17 cellular contexts compared by ENCODE assay signal in the genomic region with DNA sequence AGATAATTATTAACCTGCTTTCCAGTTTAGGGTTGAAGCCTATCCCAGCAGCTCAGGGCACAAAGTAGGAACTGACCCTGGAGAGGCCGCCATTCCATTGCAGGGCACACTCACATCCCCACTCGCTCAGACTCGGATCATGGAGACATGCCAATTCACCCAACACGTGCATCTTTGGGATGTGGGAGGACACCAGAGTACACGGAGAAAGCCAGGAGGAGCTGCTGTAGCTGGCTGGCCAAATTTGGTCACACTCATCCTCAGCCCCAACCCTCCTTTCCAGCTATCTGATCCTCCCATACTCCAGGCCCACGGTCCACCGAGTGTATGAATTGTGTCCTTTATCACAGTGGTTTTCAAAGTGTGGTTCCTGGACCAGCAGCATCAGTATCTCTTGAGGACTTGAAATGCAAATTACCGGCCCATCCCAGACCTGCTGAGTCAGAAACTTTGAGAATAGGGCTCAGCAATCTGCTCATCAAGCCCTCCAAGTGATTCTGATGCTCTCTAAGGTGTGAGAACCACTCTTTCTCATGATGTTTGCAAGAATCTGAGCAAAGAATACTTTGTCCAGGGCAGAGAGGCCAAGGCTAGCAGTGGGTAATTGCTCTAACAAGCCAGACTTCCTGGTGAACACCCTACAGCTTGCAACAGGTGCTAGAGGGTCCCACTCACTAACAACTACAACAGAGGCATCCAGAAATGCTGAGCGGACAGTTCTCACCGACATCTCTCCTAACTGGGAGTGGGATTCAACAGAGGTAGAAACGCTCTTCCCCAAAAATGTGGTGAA. TPM values are rescaled to one million over a fixed set of nuclear protein-coding genes. Genes with fewer than 3 reads are reported as not detected.
DNase-seq lines count a peak whose midpoint lies in the region; ATAC-seq and TF ChIP-seq lines count a peak whose summit lies in the region.
"Had no signal": no experiment of that assay in that cellular context is flagged by ENCODE, and none has a peak within 500 bp of the region (broad histone marks: within the 10 kb centered on the region; RNA-seq: fewer than 3 reads in every experiment).

No MANE protein-coding gene starts in this region.

- peak overlapping the region; percentile 57; the same call in 1 of the 2 replicates for H2BK20ac ChIP-seq in IMR-90 (ENCODE audit: low read depth, low read length)

- H3K27me3 Mint-ChIP-seq in activated B cell treated with CpG ODN at 0.5 μM for 24 hours (no peaks in the 10 kb centered on the region), glutamatergic neuron (ENCODE audit: unreplicated experiment) (peaks cover 2% of the 10 kb centered on the region)
- no peaks in the 10 kb centered on the region for H3K27me3 Mint-ChIP-seq in activated T-cell treated with anti-CD3 and anti-CD28 coated beads, Interleukin-2, amount 50 U/mL, for 24 hours

- no peaks in the 10 kb centered on the region for H3K9me3 ChIP-seq in IMR-90 (ENCODE audit: control insufficient read depth, insufficient read depth, low read length)
- H3K9me3 ChIP-seq: Peyer's patch had no signal

- H3K27ac ChIP-seq in IMR-90 (ENCODE audit: insufficient read depth, low read length): no peak overlapping the region
- H3K27ac ChIP-seq: C4-2B, Peyer's patch, SK-N-MC had no signal

- H2BK120ac ChIP-seq in IMR-90 (ENCODE audit: low read depth, low read length): no peak overlapping the region

- H3K9ac ChIP-seq in IMR-90 (ENCODE audit: low read depth, low read length): no peak overlapping the region

- H3K27me3 ChIP-seq in IMR-90 (ENCODE audit: control insufficient read depth, insufficient read depth, low read length): no peaks in the 10 kb centered on the region
- H3K27me3 ChIP-seq: Peyer's patch had no signal

- peaks cover 29% of the 10 kb centered on the region for H3K4me1 Mint-ChIP-seq in activated B cell treated with CpG ODN at 0.5 μM for 24 hours
- H3K4me1 Mint-ChIP-seq in glutamatergic neuron (ENCODE audit: low read depth, unreplicated experiment): peaks cover 27% of the 10 kb centered on the region
- peaks cover 6% of the 10 kb centered on the region for H3K4me1 Mint-ChIP-seq in activated T-cell treated with anti-CD3 and anti-CD28 coated beads, Interleukin-2, amount 50 U/mL, for 24 hours (ENCODE audit: low read depth)

- peak overlapping the region; percentile 19; the same call in 1 of the 2 replicates for H3K23ac ChIP-seq in IMR-90 (ENCODE audit: low read depth, low read length)

- peaks cover 27% of the 10 kb centered on the region for H3K9me1 ChIP-seq in IMR-90 (ENCODE audit: insufficient read depth, low read length)

- peak overlapping the region; percentile 54; the same call in 2 of the 3 replicates for H2BK15ac ChIP-seq in IMR-90 (ENCODE audit: low read depth, low read length)

- peaks cover 33% of the 10 kb centered on the region for H3K4me1 ChIP-seq in IMR-90 (ENCODE audit: control insufficient read depth, insufficient read depth, low read length)

- TF ChIP-seq RAD21 in IMR-90 (IDR thresholded peaks at IDR 0.05; ENCODE audit: low read length): no peak

- peak overlapping the region; percentile 58; the same call in 1 of the 2 replicates for H3K14ac ChIP-seq in IMR-90 (replicated peaks; ENCODE audit: low read depth, low read length)

- no peak overlapping the region for H3K4me2 ChIP-seq in IMR-90 (ENCODE audit: low read depth, low read length)

- no peak overlapping the region for H3K56ac ChIP-seq in IMR-90 (ENCODE audit: extremely low read depth, insufficient read depth, low read length)

- H3K36me3 Mint-ChIP-seq in activated B cell treated with CpG ODN at 0.5 μM for 24 hours (ENCODE audit: low read depth) (no peaks in the 10 kb centered on the region), glutamatergic neuron (ENCODE audit: unreplicated experiment) (no peaks in the 10 kb centered on the region)
- no peaks in the 10 kb centered on the region for H3K36me3 Mint-ChIP-seq in activated T-cell treated with anti-CD3 and anti-CD28 coated beads, Interleukin-2, amount 50 U/mL, for 24 hours (ENCODE audit: low read depth)

- H3K4me3 Mint-ChIP-seq in activated B cell treated with CpG ODN at 0.5 μM for 24 hours: no peak overlapping the region
- no peak overlapping the region for H3K4me3 Mint-ChIP-seq in glutamatergic neuron (ENCODE audit: unreplicated experiment)
- H3K4me3 Mint-ChIP-seq in activated T-cell treated with anti-CD3 and anti-CD28 coated beads, Interleukin-2, amount 50 U/mL, for 24 hours: no peak overlapping the region

- no peak overlapping the region for H4K5ac ChIP-seq in IMR-90 (ENCODE audit: low read depth, low read length)

- H2AK5ac ChIP-seq in IMR-90 (ENCODE audit: low read depth, low read length): peak overlapping the region; percentile 83

- H4K8ac ChIP-seq in IMR-90 (ENCODE audit: low read depth in 2 of 2, low read length in 2 of 2): 0 out of 4 replicates have a peak overlapping the region, but pooled peaks of 1 of the 2 experiments have one; percentile 6

- in situ Hi-C loops in IMR-90 (cut with MboI; ENCODE audit: low sequenced_read_pairs): no loop called here

- DNase-seq in IMR-90 (no peak), activated B cell treated with CpG ODN at 0.5 μM for 24 hours (no peak), glutamatergic neuron (no peak), amygdala (lab: John Stamatoyannopoulos, UW) (no peak)
- no peak for DNase-seq in activated T-cell treated with anti-CD3 and anti-CD28 coated beads, Interleukin-2, amount 50 U/mL, for 24 hours
- DNase-seq: ACHN, HCEC 1CT, KBM-7, NCI-H1105, NCI-H345, NCI-H526, Peyer's patch, SHP77 had no signal

- peak overlapping the region; percentile 18 for H2AFZ ChIP-seq in IMR-90 (replicated peaks; ENCODE audit: low read length, poor library complexity)

- no peak overlapping the region for H2BK5ac ChIP-seq in IMR-90 (ENCODE audit: low read depth, low read length, poor library complexity, severe bottlenecking)

- dilution Hi-C loops in IMR-90 (cut with HindIII; ENCODE audit: low sequenced_read_pairs, unreplicated experiment): no loop called here

- peaks cover 0 to 22% of the 10 kb centered on the region in 2 experiments; a peak in 2 of 4 replicates for H3K79me1 ChIP-seq in IMR-90 (ENCODE audit: low read depth in 1 of 2, low read length in 2 of 2)

- H3K4ac ChIP-seq in IMR-90 (ENCODE audit: low read depth, low read length): peak overlapping the region; percentile 56

- H3K9me3 Mint-ChIP-seq in activated B cell treated with CpG ODN at 0.5 μM for 24 hours: no peaks in the 10 kb centered on the region
- peaks cover 3% of the 10 kb centered on the region for H3K9me3 Mint-ChIP-seq in glutamatergic neuron (ENCODE audit: unreplicated experiment)
- H3K9me3 Mint-ChIP-seq in activated T-cell treated with anti-CD3 and anti-CD28 coated beads, Interleukin-2, amount 50 U/mL, for 24 hours: no peaks in the 10 kb centered on the region

- no peak overlapping the region for H3K18ac ChIP-seq in IMR-90 (ENCODE audit: low read depth, low read length)

- H3K4me3 ChIP-seq in IMR-90 (ENCODE audit: insufficient read depth, low read depth, low read length): no peak overlapping the region
- H3K4me3 ChIP-seq: Peyer's patch, SK-N-MC had no signal

- ATAC-seq in IMR-90 (ENCODE audit: low read depth): no peak
- peak; percentile 37 for ATAC-seq in activated B cell treated with CpG ODN at 0.5 μM for 24 hours (ENCODE audit: low read depth)
- ATAC-seq in HG02938 (IDR thresholded peaks at IDR 0.05; ENCODE audit: unreplicated experiment): no peak
- no peak for ATAC-seq in GM18868 (IDR thresholded peaks at IDR 0.05; ENCODE audit: unreplicated experiment)

- POLR2A ChIA-PET in IMR-90 (lab: Charles Lee; ENCODE audit: unreplicated experiment) (no interaction called here), activated B cell treated with CpG ODN at 0.5 μM for 24 hours (lab: Charles Lee) (interaction anchor here (33.3 to 38.3 kb wide), 2 partner anchors 14 kb away, joined by 1783 read pairs; a partner anchor contains a TSS)

- no peak for TF ChIP-seq POLR2A in IMR-90 (IDR thresholded peaks at IDR 0.05; ENCODE audit: low read depth, low read length)

- no TSS peak for BruUV-seq in IMR-90 (replicated peaks; lab: Mats Ljungman, UMichigan)

- no peaks in the 10 kb centered on the region; the same call in 1 of the 2 replicates for H4K20me1 ChIP-seq in IMR-90 (ENCODE audit: insufficient read depth, low read length)

- H3K27ac Mint-ChIP-seq in activated B cell treated with CpG ODN at 0.5 μM for 24 hours (no peak overlapping the region), glutamatergic neuron (ENCODE audit: unreplicated experiment) (peak overlapping the region; percentile 22)
- no peak overlapping the region for H3K27ac Mint-ChIP-seq in activated T-cell treated with anti-CD3 and anti-CD28 coated beads, Interleukin-2, amount 50 U/mL, for 24 hours

- no peak for TF ChIP-seq CTCF in IMR-90 (conservative IDR thresholded peaks at IDR 0.05; ENCODE audit: low read depth, low read length)
- TF ChIP-seq CTCF in activated B cell treated with CpG ODN at 0.5 μM for 24 hours (IDR thresholded peaks at IDR 0.05): no peak
- no peak for TF ChIP-seq CTCF in glutamatergic neuron (IDR thresholded peaks at IDR 0.05; ENCODE audit: partially characterized antibody, unreplicated experiment)

- intact Hi-C loops in IMR-90 (cut with micrococcal nuclease): no loop called here
- intact Hi-C loops in activated B cell treated with CpG ODN at 0.5 μM for 24 hours (cut with micrococcal nuclease): no loop called here

- no peaks in the 10 kb centered on the region for H3K36me3 ChIP-seq in IMR-90 (ENCODE audit: control insufficient read depth, insufficient read depth, low read length)
- H3K36me3 ChIP-seq: Peyer's patch had no signal

- H4K91ac ChIP-seq in IMR-90 (ENCODE audit: insufficient read depth, low read depth, low read length): peak overlapping the region; percentile 53

- H2AK9ac ChIP-seq in IMR-90 (replicated peaks; ENCODE audit: low read depth, low read length, poor library complexity): peak overlapping the region; percentile 9

- CTCF ChIA-PET in IMR-90 (lab: Yijun Ruan, JAX): interaction anchor here (1.0 kb wide), 1 partner anchor 26 kb away, joined by 3 read pairs; no protein-coding TSS in a partner anchor
- CTCF ChIA-PET in activated B cell treated with CpG ODN at 0.5 μM for 24 hours (lab: Charles Lee): interaction anchor here (1.4 kb wide), 1 partner anchor 28 kb away, joined by 6 read pairs; no protein-coding TSS in a partner anchor

- WGBS in IMR-90 (ENCODE audit: extremely low coverage in 2 of 2, insufficient read length in 1 of 2), 2 experiments: 100% methylated on average over 1 of the region's 11 CpGs; no CpG with 5 or more reads in 1 of the 2 experiments

TF ChIP-seq in IMR-90, 13 proteins besides CTCF, POLR2A, EP300 and RAD21:
- TF ChIP-seq CHD1 (IDR thresholded peaks at IDR 0.05; ENCODE audit: low read depth, low read length) (no peak), MAFK (IDR thresholded peaks at IDR 0.05; ENCODE audit: low read depth, low read length) (peak; percentile 95), RFX5 (IDR thresholded peaks at IDR 0.05; ENCODE audit: low read depth, low read length) (no peak)

RNA-seq across cellular contexts. Expression of a gene that starts 26.3 kb away (rescaled TPM):
- total RNA-seq in IMR-90 (2012; rRNA removed) (15.8 and 29.4 TPM in 2 replicates), activated B cell treated with CpG ODN at 0.5 μM for 24 hours (155 and 156 TPM in 2 replicates), glutamatergic neuron (ENCODE audit: unreplicated experiment) (8.8 TPM)
- polyA plus RNA-seq in IMR-90 (2012; rRNA removed): 27.1 and 28.9 TPM in 2 replicates
- 22.5 and 29.5 TPM in 2 replicates for polyA plus RNA-seq in IMR-90 (2012; cell fraction: cytosol; rRNA removed)
- polyA plus RNA-seq in IMR-90 (2012; cell fraction: nucleus; rRNA removed; ENCODE audit: low replicate concordance): 32.6 and 44.5 TPM in 2 replicates
